Comparison of ENCODE assay signal across 8 cellular contexts in genomic region chr15:99250494-99251435, GRCh38. TPM values are rescaled to one million over a fixed set of nuclear protein-coding genes. Genes with fewer than 3 reads are reported as not detected.
DNase-seq lines count a peak whose midpoint lies in the region; ATAC-seq and TF ChIP-seq lines count a peak whose summit lies in the region.

No MANE protein-coding gene starts in this region.

- no peak for TF ChIP-seq CTCF in GM23338 (conservative IDR thresholded peaks at IDR 0.05; ENCODE audit: low read depth in 2 of 2)
- no peak for TF ChIP-seq CTCF in fibroblast of the aortic adventitia (IDR thresholded peaks at IDR 0.05; ENCODE audit: insufficient read depth, low read length)

- no peaks in the 10 kb centered on the region for H3K36me3 ChIP-seq in GM23338 (ENCODE audit: insufficient read depth)

- H3K27me3 ChIP-seq in GM23338 (ENCODE audit: insufficient read depth), result no peaks in the 10 kb centered on the region

- H3K36me3 Mint-ChIP-seq in GM23338 (ENCODE audit: low read depth), result no peaks in the 10 kb centered on the region
- H3K36me3 Mint-ChIP-seq in natural killer cell treated with Interleukin-12 subunit alpha and Interleukin-12 subunit beta and Interleukin-15 and Interleukin-18, amount 100 ng/mL, for 72 hours, result peaks cover 6% of the 10 kb centered on the region

- peak overlapping the region; percentile 96 for H3K27ac Mint-ChIP-seq in GM23338
- H3K27ac Mint-ChIP-seq in natural killer cell treated with Interleukin-12 subunit alpha and Interleukin-12 subunit beta and Interleukin-15 and Interleukin-18, amount 100 ng/mL, for 72 hours, result peak overlapping the region; percentile 78 to 91

- H3K4me3 ChIP-seq in GM23338 (peak overlapping the region; percentile 54), fibroblast of the aortic adventitia (ENCODE audit: low read depth, low read length) (peak overlapping the region; percentile 89)

- peak; percentile 94 for ATAC-seq in GM23338
- peak; percentile 98 to 99 for ATAC-seq in natural killer cell treated with Interleukin-12 subunit alpha and Interleukin-12 subunit beta and Interleukin-15 and Interleukin-18, amount 100 ng/mL, for 72 hours
- ATAC-seq in stimulated activated naive CD8-positive, alpha-beta T cell treated with anti-CD3 and anti-CD28 coated beads, Interleukin-15, Interleukin-2, amounts not matched to agents 100 U/mL and 50 U/mL, for 24 hours, result peak; percentile 100

- H3K27ac ChIP-seq in GM23338 (ENCODE audit: low read depth), result peak overlapping the region; percentile 82

- H3K4me2 ChIP-seq in GM23338, result peak overlapping the region; percentile 86

- no peak overlapping the region for H3K4me3 Mint-ChIP-seq in GM23338
- peak overlapping the region; percentile 94 for H3K4me3 Mint-ChIP-seq in natural killer cell treated with Interleukin-12 subunit alpha and Interleukin-12 subunit beta and Interleukin-15 and Interleukin-18, amount 100 ng/mL, for 72 hours

- 0 out of 2 replicates have a peak overlapping the region, but pooled peaks have one; percentile 6 for H2AFZ ChIP-seq in GM23338

- peaks cover 10% of the 10 kb centered on the region; the same call in 1 of the 2 replicates for H3K4me1 ChIP-seq in GM23338 (ENCODE audit: insufficient read depth)

- no peaks in the 10 kb centered on the region for H4K20me1 ChIP-seq in GM23338 (replicated peaks; ENCODE audit: insufficient read depth)

- no peaks in the 10 kb centered on the region for H3K9me2 ChIP-seq in GM23338 (ENCODE audit: insufficient read depth)

- DNase-seq in EH (ENCODE audit: low read depth), result peak; percentile 99
- peak; percentile 100 for DNase-seq in GM23338 (ENCODE audit: low spot score)
- DNase-seq in Kasumi-1 (lab: John Stamatoyannopoulos, UW), result peak; percentile 94 to 95
- peak; percentile 98 for DNase-seq in RKO (ENCODE audit: low spot score)
- DNase-seq in activated T-helper 1 cell treated with anti-CD3 and anti-CD28 coated beads, Interleukin-2, amount 50 U/mL, for 16 hours (ENCODE audit: low read depth in 1 of 2, low spot score in 1 of 2), result peak; percentile 79 to 89
- DNase-seq in fibroblast of the aortic adventitia (ENCODE audit: low read depth), result peak; percentile 99
- peak; percentile 96 for DNase-seq in natural killer cell treated with Interleukin-12 subunit alpha and Interleukin-12 subunit beta and Interleukin-15 and Interleukin-18, amount 100 ng/mL, for 72 hours (ENCODE audit: low spot score)
- DNase-seq in stimulated activated naive CD8-positive, alpha-beta T cell treated with anti-CD3 and anti-CD28 coated beads, Interleukin-15, Interleukin-2, amounts not matched to agents 100 U/mL and 50 U/mL, for 24 hours, result peak; percentile 96

- peaks cover 34% of the 10 kb centered on the region for H3K79me2 ChIP-seq in GM23338 (replicated peaks; ENCODE audit: insufficient read depth)

- H3K27me3 Mint-ChIP-seq in GM23338 (ENCODE audit: insufficient read depth, low read depth, poor library complexity), result peaks cover 3% of the 10 kb centered on the region
- H3K27me3 Mint-ChIP-seq in natural killer cell treated with Interleukin-12 subunit alpha and Interleukin-12 subunit beta and Interleukin-15 and Interleukin-18, amount 100 ng/mL, for 72 hours, result peaks cover 0 to 7% of the 10 kb centered on the region in 2 donors

- H3K4me1 Mint-ChIP-seq in GM23338, result peaks cover 15% of the 10 kb centered on the region
- H3K4me1 Mint-ChIP-seq in natural killer cell treated with Interleukin-12 subunit alpha and Interleukin-12 subunit beta and Interleukin-15 and Interleukin-18, amount 100 ng/mL, for 72 hours (ENCODE audit: low read depth in 2 of 2), result peaks cover 24 to 28% of the 10 kb centered on the region in 2 donors

- no peaks in the 10 kb centered on the region for H3K9me3 Mint-ChIP-seq in GM23338
- no peaks in the 10 kb centered on the region for H3K9me3 Mint-ChIP-seq in natural killer cell treated with Interleukin-12 subunit alpha and Interleukin-12 subunit beta and Interleukin-15 and Interleukin-18, amount 100 ng/mL, for 72 hours

- H3F3A ChIP-seq in GM23338 (replicated peaks; ENCODE audit: low read depth), result peaks cover 5% of the 10 kb centered on the region; the same call in 1 of the 2 replicates

TF ChIP-seq in GM23338, 12 proteins besides CTCF, POLR2A, EP300 and RAD21:
- TF ChIP-seq POLR2AphosphoS5 (IDR thresholded peaks at IDR 0.05; ENCODE audit: low read depth) (peak; percentile 90), EZH2 (IDR thresholded peaks at IDR 0.05; ENCODE audit: low read depth, unreplicated experiment) (no peak)

RNA-seq across cellular contexts. Expression of gene LRRC28, which starts 0.5 kb away (rescaled TPM):
- total RNA-seq in GM23338 (2014; rRNA removed; shearing (Covaris generic)), result 26.7 and 28.4 TPM in 2 replicates
- polyA plus RNA-seq in GM23338 (2016; fragmentation: Nextera tagmentation; extraction: Ambion mirVana), result 12.2 and 12.9 TPM in 2 replicates
- 10.4 and 28.0 TPM in 2 replicates for total RNA-seq in fibroblast of the aortic adventitia (ENCODE audit: low replicate concordance)
- total RNA-seq in natural killer cell treated with Interleukin-12 subunit alpha and Interleukin-12 subunit beta and Interleukin-15 and Interleukin-18, amount 100 ng/mL, for 72 hours, result 10 to 100 TPM; 28.9 to 51.7 TPM

RNA-seq across cellular contexts. Expression of gene TTC23, which starts 1.4 kb away (rescaled TPM):
- 17.0 and 25.2 TPM in 2 replicates for total RNA-seq in GM23338 (2014; rRNA removed; shearing (Covaris generic))
- polyA plus RNA-seq in GM23338 (2016; fragmentation: Nextera tagmentation; extraction: Ambion mirVana), result 6.3 and 6.6 TPM in 2 replicates
- 13.5 and 36.7 TPM in 2 replicates for total RNA-seq in fibroblast of the aortic adventitia (ENCODE audit: low replicate concordance)
- 1 to 10 TPM in 1 of 2 donors, under 1 TPM in 1; 1.00 to 3.6 TPM for total RNA-seq in natural killer cell treated with Interleukin-12 subunit alpha and Interleukin-12 subunit beta and Interleukin-15 and Interleukin-18, amount 100 ng/mL, for 72 hours

Comparison
In these comparisons a context has a peak if more than half of its experiments do, and no peak if none do; other contexts are left out.
1. Peak in every context shown above with its lines: DNase-seq, ATAC-seq, H3K4me3 ChIP-seq and H3K27ac ChIP-seq.